ENCODE assay signal across 1 cellular context in the genomic region with DNA sequence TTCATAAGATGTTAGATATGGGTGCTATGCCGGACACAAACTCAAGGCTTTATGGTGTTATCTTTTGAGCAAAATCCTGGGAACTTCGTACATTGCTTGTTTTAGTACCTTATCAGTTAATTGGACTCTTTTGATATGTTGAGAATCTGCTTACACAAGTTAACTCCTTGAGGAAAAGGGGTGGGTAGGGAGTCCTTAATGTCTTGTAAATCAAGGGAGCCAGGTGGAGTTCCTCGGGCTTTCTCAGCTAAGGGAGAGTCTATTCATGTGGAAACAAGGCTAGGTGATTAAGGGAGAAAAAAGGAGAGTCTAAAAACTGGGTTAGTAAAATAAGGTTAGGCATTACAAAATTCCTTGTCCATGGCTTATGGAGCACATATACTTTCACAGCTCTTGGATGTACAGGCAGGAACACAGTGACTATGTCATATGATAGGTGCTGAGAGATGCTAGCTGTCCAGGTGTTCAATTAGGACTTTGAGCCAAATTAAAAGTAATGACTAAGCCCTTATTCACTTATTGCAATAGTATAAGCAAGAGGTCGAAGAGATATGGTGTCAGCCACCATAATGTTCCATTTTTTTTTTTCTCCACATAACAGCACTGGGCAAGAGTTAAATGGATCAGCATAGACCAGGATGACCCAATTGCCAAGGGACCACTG.
TF ChIP-seq lines count a peak whose summit lies in the region.

No MANE protein-coding gene starts in this region.

TF ChIP-seq in H1, 55 proteins besides CTCF, POLR2A, EP300 and RAD21:
- TF ChIP-seq, protein P1, sequence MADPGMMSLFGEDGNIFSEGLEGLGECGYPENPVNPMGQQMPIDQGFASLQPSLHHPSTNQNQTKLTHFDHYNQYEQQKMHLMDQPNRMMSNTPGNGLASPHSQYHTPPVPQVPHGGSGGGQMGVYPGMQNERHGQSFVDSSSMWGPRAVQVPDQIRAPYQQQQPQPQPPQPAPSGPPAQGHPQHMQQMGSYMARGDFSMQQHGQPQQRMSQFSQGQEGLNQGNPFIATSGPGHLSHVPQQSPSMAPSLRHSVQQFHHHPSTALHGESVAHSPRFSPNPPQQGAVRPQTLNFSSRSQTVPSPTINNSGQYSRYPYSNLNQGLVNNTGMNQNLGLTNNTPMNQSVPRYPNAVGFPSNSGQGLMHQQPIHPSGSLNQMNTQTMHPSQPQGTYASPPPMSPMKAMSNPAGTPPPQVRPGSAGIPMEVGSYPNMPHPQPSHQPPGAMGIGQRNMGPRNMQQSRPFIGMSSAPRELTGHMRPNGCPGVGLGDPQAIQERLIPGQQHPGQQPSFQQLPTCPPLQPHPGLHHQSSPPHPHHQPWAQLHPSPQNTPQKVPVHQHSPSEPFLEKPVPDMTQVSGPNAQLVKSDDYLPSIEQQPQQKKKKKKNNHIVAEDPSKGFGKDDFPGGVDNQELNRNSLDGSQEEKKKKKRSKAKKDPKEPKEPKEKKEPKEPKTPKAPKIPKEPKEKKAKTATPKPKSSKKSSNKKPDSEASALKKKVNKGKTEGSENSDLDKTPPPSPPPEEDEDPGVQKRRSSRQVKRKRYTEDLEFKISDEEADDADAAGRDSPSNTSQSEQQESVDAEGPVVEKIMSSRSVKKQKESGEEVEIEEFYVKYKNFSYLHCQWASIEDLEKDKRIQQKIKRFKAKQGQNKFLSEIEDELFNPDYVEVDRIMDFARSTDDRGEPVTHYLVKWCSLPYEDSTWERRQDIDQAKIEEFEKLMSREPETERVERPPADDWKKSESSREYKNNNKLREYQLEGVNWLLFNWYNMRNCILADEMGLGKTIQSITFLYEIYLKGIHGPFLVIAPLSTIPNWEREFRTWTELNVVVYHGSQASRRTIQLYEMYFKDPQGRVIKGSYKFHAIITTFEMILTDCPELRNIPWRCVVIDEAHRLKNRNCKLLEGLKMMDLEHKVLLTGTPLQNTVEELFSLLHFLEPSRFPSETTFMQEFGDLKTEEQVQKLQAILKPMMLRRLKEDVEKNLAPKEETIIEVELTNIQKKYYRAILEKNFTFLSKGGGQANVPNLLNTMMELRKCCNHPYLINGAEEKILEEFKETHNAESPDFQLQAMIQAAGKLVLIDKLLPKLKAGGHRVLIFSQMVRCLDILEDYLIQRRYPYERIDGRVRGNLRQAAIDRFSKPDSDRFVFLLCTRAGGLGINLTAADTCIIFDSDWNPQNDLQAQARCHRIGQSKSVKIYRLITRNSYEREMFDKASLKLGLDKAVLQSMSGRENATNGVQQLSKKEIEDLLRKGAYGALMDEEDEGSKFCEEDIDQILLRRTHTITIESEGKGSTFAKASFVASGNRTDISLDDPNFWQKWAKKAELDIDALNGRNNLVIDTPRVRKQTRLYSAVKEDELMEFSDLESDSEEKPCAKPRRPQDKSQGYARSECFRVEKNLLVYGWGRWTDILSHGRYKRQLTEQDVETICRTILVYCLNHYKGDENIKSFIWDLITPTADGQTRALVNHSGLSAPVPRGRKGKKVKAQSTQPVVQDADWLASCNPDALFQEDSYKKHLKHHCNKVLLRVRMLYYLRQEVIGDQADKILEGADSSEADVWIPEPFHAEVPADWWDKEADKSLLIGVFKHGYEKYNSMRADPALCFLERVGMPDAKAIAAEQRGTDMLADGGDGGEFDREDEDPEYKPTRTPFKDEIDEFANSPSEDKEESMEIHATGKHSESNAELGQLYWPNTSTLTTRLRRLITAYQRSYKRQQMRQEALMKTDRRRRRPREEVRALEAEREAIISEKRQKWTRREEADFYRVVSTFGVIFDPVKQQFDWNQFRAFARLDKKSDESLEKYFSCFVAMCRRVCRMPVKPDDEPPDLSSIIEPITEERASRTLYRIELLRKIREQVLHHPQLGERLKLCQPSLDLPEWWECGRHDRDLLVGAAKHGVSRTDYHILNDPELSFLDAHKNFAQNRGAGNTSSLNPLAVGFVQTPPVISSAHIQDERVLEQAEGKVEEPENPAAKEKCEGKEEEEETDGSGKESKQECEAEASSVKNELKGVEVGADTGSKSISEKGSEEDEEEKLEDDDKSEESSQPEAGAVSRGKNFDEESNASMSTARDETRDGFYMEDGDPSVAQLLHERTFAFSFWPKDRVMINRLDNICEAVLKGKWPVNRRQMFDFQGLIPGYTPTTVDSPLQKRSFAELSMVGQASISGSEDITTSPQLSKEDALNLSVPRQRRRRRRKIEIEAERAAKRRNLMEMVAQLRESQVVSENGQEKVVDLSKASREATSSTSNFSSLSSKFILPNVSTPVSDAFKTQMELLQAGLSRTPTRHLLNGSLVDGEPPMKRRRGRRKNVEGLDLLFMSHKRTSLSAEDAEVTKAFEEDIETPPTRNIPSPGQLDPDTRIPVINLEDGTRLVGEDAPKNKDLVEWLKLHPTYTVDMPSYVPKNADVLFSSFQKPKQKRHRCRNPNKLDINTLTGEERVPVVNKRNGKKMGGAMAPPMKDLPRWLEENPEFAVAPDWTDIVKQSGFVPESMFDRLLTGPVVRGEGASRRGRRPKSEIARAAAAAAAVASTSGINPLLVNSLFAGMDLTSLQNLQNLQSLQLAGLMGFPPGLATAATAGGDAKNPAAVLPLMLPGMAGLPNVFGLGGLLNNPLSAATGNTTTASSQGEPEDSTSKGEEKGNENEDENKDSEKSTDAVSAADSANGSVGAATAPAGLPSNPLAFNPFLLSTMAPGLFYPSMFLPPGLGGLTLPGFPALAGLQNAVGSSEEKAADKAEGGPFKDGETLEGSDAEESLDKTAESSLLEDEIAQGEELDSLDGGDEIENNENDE (IDR thresholded peaks at IDR 0.05; ENCODE audit: insufficient replicate concordance, low read length), result peak; percentile 29
- TF ChIP-seq TBP (IDR thresholded peaks at IDR 0.05; ENCODE audit: low read depth, low read length), result no peak
- no peak for TF ChIP-seq BACH1 (IDR thresholded peaks at IDR 0.05; ENCODE audit: low read length)
- TF ChIP-seq BRCA1 (IDR thresholded peaks at IDR 0.05; ENCODE audit: low read depth, low read length), result no peak
- TF ChIP-seq KDM5A (IDR thresholded peaks at IDR 0.05; ENCODE audit: low read length), result no peak
- TF ChIP-seq SP4 (IDR thresholded peaks at IDR 0.05; ENCODE audit: low read length), result no peak
- no peak for TF ChIP-seq CBX8 (IDR thresholded peaks at IDR 0.05; ENCODE audit: borderline replicate concordance, low read depth, low read length)
- TF ChIP-seq TCF12 (IDR thresholded peaks at IDR 0.05; ENCODE audit: low read depth, low read length), result peak; percentile 78; the same call in 1 of the 2 replicates
- no peak for TF ChIP-seq RXRA (IDR thresholded peaks at IDR 0.05; ENCODE audit: insufficient read depth, low read depth, low read length)
- TF ChIP-seq, protein P2, sequence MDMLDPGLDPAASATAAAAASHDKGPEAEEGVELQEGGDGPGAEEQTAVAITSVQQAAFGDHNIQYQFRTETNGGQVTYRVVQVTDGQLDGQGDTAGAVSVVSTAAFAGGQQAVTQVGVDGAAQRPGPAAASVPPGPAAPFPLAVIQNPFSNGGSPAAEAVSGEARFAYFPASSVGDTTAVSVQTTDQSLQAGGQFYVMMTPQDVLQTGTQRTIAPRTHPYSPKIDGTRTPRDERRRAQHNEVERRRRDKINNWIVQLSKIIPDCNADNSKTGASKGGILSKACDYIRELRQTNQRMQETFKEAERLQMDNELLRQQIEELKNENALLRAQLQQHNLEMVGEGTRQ (IDR thresholded peaks at IDR 0.05; ENCODE audit: low read length), result no peak
- TF ChIP-seq EGR1 (IDR thresholded peaks at IDR 0.05; ENCODE audit: borderline replicate concordance, low read depth, low read length), result no peak
- TF ChIP-seq, protein P3, sequence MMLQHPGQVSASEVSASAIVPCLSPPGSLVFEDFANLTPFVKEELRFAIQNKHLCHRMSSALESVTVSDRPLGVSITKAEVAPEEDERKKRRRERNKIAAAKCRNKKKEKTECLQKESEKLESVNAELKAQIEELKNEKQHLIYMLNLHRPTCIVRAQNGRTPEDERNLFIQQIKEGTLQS (IDR thresholded peaks at IDR 0.05; ENCODE audit: insufficient read depth, low read depth, low read length), result no peak
- no peak for TF ChIP-seq JUN (IDR thresholded peaks at IDR 0.05; ENCODE audit: low read depth, low read length)
- no peak; the same call in 1 of the 2 replicates for TF ChIP-seq SP1 (IDR thresholded peaks at IDR 0.05; ENCODE audit: low read depth, low read length)
- TF ChIP-seq, protein P4, sequence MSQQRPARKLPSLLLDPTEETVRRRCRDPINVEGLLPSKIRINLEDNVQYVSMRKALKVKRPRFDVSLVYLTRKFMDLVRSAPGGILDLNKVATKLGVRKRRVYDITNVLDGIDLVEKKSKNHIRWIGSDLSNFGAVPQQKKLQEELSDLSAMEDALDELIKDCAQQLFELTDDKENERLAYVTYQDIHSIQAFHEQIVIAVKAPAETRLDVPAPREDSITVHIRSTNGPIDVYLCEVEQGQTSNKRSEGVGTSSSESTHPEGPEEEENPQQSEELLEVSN (IDR thresholded peaks at IDR 0.05), result no peak; the same call in 1 of the 2 replicates
- peak in 1 of 2 experiments; percentile 6; a peak in 1 of 4 replicates for TF ChIP-seq HDAC2 (IDR thresholded peaks at IDR 0.05; ENCODE audit: borderline replicate concordance in 1 of 2, low read depth in 2 of 2, low read length in 2 of 2)
- no peak for TF ChIP-seq CEBPB (IDR thresholded peaks at IDR 0.05; ENCODE audit: low read depth, low read length)
